ENCODE assay signal across 1 cellular context in the genomic region with DNA sequence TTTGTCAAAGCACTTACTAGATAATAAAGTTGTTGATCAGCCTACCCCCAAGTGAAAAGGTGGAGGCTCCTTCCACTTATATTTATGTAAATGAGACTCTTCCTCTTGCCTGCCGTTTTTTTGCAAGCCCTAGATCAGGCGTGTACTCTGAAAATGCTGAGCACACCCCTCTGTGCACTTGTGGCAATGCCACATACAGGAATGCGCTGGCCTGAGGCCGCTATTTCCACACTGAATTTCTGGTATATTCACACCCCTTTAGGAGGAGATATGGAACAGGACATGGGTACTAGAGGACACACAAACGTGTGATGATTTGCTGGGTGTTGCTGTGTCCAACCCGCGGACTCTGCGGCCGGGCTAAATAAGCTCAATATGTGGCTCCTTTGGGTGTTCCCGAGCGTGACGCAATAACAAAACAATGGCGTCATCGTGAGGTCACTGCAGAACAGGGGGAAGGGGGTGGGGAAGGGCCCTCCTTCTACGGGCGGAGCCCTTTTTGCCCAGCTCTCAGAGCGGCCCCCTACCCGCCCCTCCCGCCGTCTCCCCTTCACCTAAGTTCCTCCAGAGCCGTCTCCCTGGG.
TF ChIP-seq lines count a peak whose summit lies in the region.

No MANE protein-coding gene starts in this region.

TF ChIP-seq in HepG2, 621 proteins besides CTCF, POLR2A, EP300 and RAD21 (continued from another document and continues in another):
- TF ChIP-seq, protein P1, sequence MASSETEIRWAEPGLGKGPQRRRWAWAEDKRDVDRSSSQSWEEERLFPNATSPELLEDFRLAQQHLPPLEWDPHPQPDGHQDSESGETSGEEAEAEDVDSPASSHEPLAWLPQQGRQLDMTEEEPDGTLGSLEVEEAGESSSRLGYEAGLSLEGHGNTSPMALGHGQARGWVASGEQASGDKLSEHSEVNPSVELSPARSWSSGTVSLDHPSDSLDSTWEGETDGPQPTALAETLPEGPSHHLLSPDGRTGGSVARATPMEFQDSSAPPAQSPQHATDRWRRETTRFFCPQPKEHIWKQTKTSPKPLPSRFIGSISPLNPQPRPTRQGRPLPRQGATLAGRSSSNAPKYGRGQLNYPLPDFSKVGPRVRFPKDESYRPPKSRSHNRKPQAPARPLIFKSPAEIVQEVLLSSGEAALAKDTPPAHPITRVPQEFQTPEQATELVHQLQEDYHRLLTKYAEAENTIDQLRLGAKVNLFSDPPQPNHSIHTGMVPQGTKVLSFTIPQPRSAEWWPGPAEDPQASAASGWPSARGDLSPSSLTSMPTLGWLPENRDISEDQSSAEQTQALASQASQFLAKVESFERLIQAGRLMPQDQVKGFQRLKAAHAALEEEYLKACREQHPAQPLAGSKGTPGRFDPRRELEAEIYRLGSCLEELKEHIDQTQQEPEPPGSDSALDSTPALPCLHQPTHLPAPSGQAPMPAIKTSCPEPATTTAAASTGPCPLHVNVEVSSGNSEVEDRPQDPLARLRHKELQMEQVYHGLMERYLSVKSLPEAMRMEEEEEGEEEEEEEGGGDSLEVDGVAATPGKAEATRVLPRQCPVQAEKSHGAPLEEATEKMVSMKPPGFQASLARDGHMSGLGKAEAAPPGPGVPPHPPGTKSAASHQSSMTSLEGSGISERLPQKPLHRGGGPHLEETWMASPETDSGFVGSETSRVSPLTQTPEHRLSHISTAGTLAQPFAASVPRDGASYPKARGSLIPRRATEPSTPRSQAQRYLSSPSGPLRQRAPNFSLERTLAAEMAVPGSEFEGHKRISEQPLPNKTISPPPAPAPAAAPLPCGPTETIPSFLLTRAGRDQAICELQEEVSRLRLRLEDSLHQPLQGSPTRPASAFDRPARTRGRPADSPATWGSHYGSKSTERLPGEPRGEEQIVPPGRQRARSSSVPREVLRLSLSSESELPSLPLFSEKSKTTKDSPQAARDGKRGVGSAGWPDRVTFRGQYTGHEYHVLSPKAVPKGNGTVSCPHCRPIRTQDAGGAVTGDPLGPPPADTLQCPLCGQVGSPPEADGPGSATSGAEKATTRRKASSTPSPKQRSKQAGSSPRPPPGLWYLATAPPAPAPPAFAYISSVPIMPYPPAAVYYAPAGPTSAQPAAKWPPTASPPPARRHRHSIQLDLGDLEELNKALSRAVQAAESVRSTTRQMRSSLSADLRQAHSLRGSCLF (CRISPR knock-in tag; IDR thresholded peaks at IDR 0.05; ENCODE audit: borderline replicate concordance) = no peak
- TF ChIP-seq ZBTB3 (CRISPR knock-in tag; IDR thresholded peaks at IDR 0.05; ENCODE audit: borderline replicate concordance, low read depth) (no peak), SIX4 (CRISPR knock-in tag; IDR thresholded peaks at IDR 0.05) (no peak), TAF1 (CRISPR knock-in tag; IDR thresholded peaks at IDR 0.05) (peak; percentile 6; the same call in 1 of the 2 replicates), ATRX (CRISPR knock-in tag; IDR thresholded peaks at IDR 0.05; ENCODE audit: borderline replicate concordance) (no peak), ZSCAN25 (CRISPR knock-in tag; IDR thresholded peaks at IDR 0.05) (no peak), ZNF556 (CRISPR knock-in tag; IDR thresholded peaks at IDR 0.05; ENCODE audit: borderline replicate concordance) (no peak), ZNF850 (CRISPR knock-in tag; conservative IDR thresholded peaks at IDR 0.05) (no peak), ZNF235 (CRISPR knock-in tag; IDR thresholded peaks at IDR 0.05; ENCODE audit: borderline replicate concordance) (no peak), SRF (IDR thresholded peaks at IDR 0.05; ENCODE audit: low read depth, low read length) (no peak)
- TF ChIP-seq, protein P2, sequence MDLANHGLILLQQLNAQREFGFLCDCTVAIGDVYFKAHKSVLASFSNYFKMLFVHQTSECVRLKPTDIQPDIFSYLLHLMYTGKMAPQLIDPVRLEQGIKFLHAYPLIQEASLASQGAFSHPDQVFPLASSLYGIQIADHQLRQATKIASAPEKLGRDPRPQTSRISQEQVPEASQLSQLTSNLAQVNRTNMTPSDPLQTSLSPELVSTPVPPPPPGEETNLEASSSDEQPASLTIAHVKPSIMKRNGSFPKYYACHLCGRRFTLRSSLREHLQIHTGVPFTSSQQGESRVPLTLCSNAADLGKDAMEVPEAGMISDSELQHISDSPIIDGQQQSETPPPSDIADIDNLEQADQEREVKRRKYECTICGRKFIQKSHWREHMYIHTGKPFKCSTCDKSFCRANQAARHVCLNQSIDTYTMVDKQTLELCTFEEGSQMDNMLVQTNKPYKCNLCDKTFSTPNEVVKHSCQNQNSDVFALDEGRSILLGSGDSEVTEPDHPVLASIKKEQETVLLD (CRISPR knock-in tag; IDR thresholded peaks at IDR 0.05; ENCODE audit: low read depth) = no peak
- TF ChIP-seq, protein P3, sequence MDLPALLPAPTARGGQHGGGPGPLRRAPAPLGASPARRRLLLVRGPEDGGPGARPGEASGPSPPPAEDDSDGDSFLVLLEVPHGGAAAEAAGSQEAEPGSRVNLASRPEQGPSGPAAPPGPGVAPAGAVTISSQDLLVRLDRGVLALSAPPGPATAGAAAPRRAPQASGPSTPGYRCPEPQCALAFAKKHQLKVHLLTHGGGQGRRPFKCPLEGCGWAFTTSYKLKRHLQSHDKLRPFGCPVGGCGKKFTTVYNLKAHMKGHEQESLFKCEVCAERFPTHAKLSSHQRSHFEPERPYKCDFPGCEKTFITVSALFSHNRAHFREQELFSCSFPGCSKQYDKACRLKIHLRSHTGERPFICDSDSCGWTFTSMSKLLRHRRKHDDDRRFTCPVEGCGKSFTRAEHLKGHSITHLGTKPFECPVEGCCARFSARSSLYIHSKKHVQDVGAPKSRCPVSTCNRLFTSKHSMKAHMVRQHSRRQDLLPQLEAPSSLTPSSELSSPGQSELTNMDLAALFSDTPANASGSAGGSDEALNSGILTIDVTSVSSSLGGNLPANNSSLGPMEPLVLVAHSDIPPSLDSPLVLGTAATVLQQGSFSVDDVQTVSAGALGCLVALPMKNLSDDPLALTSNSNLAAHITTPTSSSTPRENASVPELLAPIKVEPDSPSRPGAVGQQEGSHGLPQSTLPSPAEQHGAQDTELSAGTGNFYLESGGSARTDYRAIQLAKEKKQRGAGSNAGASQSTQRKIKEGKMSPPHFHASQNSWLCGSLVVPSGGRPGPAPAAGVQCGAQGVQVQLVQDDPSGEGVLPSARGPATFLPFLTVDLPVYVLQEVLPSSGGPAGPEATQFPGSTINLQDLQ (CRISPR knock-in tag; IDR thresholded peaks at IDR 0.05) = no peak
- TF ChIP-seq, protein P4, sequence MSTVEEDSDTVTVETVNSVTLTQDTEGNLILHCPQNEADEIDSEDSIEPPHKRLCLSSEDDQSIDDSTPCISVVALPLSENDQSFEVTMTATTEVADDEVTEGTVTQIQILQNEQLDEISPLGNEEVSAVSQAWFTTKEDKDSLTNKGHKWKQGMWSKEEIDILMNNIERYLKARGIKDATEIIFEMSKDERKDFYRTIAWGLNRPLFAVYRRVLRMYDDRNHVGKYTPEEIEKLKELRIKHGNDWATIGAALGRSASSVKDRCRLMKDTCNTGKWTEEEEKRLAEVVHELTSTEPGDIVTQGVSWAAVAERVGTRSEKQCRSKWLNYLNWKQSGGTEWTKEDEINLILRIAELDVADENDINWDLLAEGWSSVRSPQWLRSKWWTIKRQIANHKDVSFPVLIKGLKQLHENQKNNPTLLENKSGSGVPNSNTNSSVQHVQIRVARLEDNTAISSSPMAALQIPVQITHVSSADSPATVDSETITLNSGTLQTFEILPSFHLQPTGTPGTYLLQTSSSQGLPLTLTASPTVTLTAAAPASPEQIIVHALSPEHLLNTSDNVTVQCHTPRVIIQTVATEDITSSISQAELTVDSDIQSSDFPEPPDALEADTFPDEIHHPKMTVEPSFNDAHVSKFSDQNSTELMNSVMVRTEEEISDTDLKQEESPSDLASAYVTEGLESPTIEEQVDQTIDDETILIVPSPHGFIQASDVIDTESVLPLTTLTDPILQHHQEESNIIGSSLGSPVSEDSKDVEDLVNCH (CRISPR knock-in tag; IDR thresholded peaks at IDR 0.05) = no peak
- TF ChIP-seq, protein P5, sequence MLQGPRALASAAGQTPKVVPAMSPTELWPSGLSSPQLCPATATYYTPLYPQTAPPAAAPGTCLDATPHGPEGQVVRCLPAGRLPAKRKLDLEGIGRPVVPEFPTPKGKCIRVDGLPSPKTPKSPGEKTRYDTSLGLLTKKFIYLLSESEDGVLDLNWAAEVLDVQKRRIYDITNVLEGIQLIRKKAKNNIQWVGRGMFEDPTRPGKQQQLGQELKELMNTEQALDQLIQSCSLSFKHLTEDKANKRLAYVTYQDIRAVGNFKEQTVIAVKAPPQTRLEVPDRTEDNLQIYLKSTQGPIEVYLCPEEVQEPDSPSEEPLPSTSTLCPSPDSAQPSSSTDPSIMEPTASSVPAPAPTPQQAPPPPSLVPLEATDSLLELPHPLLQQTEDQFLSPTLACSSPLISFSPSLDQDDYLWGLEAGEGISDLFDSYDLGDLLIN (CRISPR knock-in tag; IDR thresholded peaks at IDR 0.05; ENCODE audit: borderline replicate concordance) = no peak
- TF ChIP-seq, protein P6, sequence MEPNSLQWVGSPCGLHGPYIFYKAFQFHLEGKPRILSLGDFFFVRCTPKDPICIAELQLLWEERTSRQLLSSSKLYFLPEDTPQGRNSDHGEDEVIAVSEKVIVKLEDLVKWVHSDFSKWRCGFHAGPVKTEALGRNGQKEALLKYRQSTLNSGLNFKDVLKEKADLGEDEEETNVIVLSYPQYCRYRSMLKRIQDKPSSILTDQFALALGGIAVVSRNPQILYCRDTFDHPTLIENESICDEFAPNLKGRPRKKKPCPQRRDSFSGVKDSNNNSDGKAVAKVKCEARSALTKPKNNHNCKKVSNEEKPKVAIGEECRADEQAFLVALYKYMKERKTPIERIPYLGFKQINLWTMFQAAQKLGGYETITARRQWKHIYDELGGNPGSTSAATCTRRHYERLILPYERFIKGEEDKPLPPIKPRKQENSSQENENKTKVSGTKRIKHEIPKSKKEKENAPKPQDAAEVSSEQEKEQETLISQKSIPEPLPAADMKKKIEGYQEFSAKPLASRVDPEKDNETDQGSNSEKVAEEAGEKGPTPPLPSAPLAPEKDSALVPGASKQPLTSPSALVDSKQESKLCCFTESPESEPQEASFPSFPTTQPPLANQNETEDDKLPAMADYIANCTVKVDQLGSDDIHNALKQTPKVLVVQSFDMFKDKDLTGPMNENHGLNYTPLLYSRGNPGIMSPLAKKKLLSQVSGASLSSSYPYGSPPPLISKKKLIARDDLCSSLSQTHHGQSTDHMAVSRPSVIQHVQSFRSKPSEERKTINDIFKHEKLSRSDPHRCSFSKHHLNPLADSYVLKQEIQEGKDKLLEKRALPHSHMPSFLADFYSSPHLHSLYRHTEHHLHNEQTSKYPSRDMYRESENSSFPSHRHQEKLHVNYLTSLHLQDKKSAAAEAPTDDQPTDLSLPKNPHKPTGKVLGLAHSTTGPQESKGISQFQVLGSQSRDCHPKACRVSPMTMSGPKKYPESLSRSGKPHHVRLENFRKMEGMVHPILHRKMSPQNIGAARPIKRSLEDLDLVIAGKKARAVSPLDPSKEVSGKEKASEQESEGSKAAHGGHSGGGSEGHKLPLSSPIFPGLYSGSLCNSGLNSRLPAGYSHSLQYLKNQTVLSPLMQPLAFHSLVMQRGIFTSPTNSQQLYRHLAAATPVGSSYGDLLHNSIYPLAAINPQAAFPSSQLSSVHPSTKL (CRISPR knock-in tag; IDR thresholded peaks at IDR 0.05) = 0 out of 2 replicates have a peak, but pooled peaks have one; percentile 28
- TF ChIP-seq, protein P7, sequence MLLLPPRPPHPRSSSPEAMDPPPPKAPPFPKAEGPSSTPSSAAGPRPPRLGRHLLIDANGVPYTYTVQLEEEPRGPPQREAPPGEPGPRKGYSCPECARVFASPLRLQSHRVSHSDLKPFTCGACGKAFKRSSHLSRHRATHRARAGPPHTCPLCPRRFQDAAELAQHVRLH (CRISPR knock-in tag; IDR thresholded peaks at IDR 0.05; ENCODE audit: borderline replicate concordance, low read depth) = peak; percentile 12; the same call in 1 of the 2 replicates
- TF ChIP-seq, protein P8, sequence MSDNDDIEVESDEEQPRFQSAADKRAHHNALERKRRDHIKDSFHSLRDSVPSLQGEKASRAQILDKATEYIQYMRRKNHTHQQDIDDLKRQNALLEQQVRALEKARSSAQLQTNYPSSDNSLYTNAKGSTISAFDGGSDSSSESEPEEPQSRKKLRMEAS (IDR thresholded peaks at IDR 0.05) = no peak
- TF ChIP-seq, protein P9, sequence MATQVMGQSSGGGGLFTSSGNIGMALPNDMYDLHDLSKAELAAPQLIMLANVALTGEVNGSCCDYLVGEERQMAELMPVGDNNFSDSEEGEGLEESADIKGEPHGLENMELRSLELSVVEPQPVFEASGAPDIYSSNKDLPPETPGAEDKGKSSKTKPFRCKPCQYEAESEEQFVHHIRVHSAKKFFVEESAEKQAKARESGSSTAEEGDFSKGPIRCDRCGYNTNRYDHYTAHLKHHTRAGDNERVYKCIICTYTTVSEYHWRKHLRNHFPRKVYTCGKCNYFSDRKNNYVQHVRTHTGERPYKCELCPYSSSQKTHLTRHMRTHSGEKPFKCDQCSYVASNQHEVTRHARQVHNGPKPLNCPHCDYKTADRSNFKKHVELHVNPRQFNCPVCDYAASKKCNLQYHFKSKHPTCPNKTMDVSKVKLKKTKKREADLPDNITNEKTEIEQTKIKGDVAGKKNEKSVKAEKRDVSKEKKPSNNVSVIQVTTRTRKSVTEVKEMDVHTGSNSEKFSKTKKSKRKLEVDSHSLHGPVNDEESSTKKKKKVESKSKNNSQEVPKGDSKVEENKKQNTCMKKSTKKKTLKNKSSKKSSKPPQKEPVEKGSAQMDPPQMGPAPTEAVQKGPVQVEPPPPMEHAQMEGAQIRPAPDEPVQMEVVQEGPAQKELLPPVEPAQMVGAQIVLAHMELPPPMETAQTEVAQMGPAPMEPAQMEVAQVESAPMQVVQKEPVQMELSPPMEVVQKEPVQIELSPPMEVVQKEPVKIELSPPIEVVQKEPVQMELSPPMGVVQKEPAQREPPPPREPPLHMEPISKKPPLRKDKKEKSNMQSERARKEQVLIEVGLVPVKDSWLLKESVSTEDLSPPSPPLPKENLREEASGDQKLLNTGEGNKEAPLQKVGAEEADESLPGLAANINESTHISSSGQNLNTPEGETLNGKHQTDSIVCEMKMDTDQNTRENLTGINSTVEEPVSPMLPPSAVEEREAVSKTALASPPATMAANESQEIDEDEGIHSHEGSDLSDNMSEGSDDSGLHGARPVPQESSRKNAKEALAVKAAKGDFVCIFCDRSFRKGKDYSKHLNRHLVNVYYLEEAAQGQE (IDR thresholded peaks at IDR 0.05; ENCODE audit: borderline replicate concordance in 1 of 2, low read depth in 1 of 2, low read length in 2 of 2) = 0 out of 4 replicates have a peak, but pooled peaks of 1 of the 2 experiments have one; percentile 40
- TF ChIP-seq, protein P10, sequence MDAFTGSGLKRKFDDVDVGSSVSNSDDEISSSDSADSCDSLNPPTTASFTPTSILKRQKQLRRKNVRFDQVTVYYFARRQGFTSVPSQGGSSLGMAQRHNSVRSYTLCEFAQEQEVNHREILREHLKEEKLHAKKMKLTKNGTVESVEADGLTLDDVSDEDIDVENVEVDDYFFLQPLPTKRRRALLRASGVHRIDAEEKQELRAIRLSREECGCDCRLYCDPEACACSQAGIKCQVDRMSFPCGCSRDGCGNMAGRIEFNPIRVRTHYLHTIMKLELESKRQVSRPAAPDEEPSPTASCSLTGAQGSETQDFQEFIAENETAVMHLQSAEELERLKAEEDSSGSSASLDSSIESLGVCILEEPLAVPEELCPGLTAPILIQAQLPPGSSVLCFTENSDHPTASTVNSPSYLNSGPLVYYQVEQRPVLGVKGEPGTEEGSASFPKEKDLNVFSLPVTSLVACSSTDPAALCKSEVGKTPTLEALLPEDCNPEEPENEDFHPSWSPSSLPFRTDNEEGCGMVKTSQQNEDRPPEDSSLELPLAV (CRISPR knock-in tag; conservative IDR thresholded peaks at IDR 0.05; ENCODE audit: low read depth) = no peak
- TF ChIP-seq, protein P11, sequence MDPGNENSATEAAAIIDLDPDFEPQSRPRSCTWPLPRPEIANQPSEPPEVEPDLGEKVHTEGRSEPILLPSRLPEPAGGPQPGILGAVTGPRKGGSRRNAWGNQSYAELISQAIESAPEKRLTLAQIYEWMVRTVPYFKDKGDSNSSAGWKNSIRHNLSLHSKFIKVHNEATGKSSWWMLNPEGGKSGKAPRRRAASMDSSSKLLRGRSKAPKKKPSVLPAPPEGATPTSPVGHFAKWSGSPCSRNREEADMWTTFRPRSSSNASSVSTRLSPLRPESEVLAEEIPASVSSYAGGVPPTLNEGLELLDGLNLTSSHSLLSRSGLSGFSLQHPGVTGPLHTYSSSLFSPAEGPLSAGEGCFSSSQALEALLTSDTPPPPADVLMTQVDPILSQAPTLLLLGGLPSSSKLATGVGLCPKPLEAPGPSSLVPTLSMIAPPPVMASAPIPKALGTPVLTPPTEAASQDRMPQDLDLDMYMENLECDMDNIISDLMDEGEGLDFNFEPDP (CRISPR knock-in tag; conservative IDR thresholded peaks at IDR 0.05) = no peak
